Comparison of ENCODE assay signal across 17 cellular contexts in the genomic region with DNA sequence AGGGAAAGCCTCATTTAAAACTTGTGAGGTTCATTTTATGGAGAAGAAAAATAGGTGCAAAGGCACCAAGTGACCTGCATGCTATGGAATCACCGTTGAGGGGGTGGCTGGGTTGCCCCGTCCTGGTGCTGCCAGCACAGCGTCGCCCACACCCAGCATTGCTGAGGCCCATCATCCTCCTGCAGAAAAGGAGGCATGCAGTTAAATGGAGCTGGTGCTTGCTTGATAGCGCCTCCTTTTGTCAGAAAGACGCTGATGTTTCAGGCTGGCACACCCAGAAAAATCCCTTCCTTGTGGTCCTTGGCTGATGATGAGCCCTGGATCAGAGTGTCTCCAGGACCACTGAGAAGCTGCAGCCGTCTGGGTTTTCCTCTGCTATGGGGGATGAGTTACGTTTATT. TPM values are rescaled to one million over a fixed set of nuclear protein-coding genes. Genes with fewer than 3 reads are reported as not detected.
A peak's percentile ranks its signal among the peaks of the same experiment; 100 is the strongest.
DNase-seq lines count a peak whose midpoint lies in the region; ATAC-seq, FAIRE-seq and TF ChIP-seq lines count a peak whose summit lies in the region.
"Had no signal": no experiment of that assay in that cellular context is flagged by ENCODE, and none has a peak within 500 bp of the region (broad histone marks: within the 10 kb centered on the region; RNA-seq: fewer than 3 reads in every experiment).

No MANE protein-coding gene starts in this region.

- peaks cover 17% of the 10 kb centered on the region for H3K36me3 Mint-ChIP-seq in central memory CD8-positive, alpha-beta T cell (ENCODE audit: insufficient read depth)
- peaks cover 30% of the 10 kb centered on the region for H3K36me3 Mint-ChIP-seq in stimulated activated memory B cell treated with anti-CD40 and anti-IgM and Interleukin-4, amounts not matched to agents 10 μg/mL and 1 μg/mL and 100 μg/mL, for 72 hours

- H3K27ac ChIP-seq in HepG2 (ENCODE audit: extremely low read length, insufficient read depth, low read length), result no peak overlapping the region
- no peak overlapping the region for H3K27ac ChIP-seq in right lobe of liver
- H3K27ac ChIP-seq: epithelial cell of prostate had no signal

- 98% methylated on average over 7 of the region's 8 CpGs for WGBS in HepG2 (ENCODE audit: low lambda C conversion rate)
- 86% methylated on average over 2 of the region's 8 CpGs for WGBS in right lobe of liver (ENCODE audit: insufficient coverage, low coverage, low lambda C conversion rate, missing lambda C conversion rate)

- TF ChIP-seq POLR2A in HepG2 (IDR thresholded peaks at IDR 0.05; ENCODE audit: insufficient read depth in 1 of 2, low read depth in 2 of 2, low read length in 2 of 2) (no peak), right lobe of liver (IDR thresholded peaks at IDR 0.05) (no peak)

- no peaks in the 10 kb centered on the region for H3K79me2 ChIP-seq in HepG2 (ENCODE audit: insufficient read depth, low read length)

- TF ChIP-seq RAD21 in HepG2 (CRISPR knock-in tag; IDR thresholded peaks at IDR 0.05), result no peak

- POLR2A ChIA-PET in HepG2 (lab: Yijun Ruan, JAX), result no interaction called here

- H3K9ac ChIP-seq in HepG2 (ENCODE audit: insufficient read depth, low read depth, low read length), result no peak overlapping the region

- H2AFZ ChIP-seq in HepG2 (ENCODE audit: low read length), result no peak overlapping the region

- no peak overlapping the region for H3K4me2 ChIP-seq in HepG2 (ENCODE audit: low read depth, low read length)

- H3K4me3 Mint-ChIP-seq in central memory CD8-positive, alpha-beta T cell, result no peak overlapping the region
- H3K4me3 Mint-ChIP-seq in stimulated activated memory B cell treated with anti-CD40 and anti-IgM and Interleukin-4, amounts not matched to agents 10 μg/mL and 1 μg/mL and 100 μg/mL, for 72 hours, result no peak overlapping the region
- H3K4me3 Mint-ChIP-seq: stimulated activated naive CD8-positive, alpha-beta T cell treated with anti-CD3 and anti-CD28 coated beads, Interleukin-15, Interleukin-2, amounts not matched to agents 100 ng/mL and 50 ng/mL, for 24 hours had no signal

- TF ChIP-seq EP300 in HepG2 (IDR thresholded peaks at IDR 0.05; ENCODE audit: low read depth in 2 of 2, low read length in 2 of 2) (no peak), HepG2 (CRISPR knock-in tag; IDR thresholded peaks at IDR 0.05; ENCODE audit: borderline replicate concordance) (no peak)

- CTCF ChIA-PET in HepG2 (lab: Yijun Ruan, JAX; ENCODE audit: low intra/inter-chr PET ratio, low total read pairs), result no interaction called here

- no peaks in the 10 kb centered on the region for H3K27me3 Mint-ChIP-seq in central memory CD8-positive, alpha-beta T cell
- H3K27me3 Mint-ChIP-seq in stimulated activated memory B cell treated with anti-CD40 and anti-IgM and Interleukin-4, amounts not matched to agents 10 μg/mL and 1 μg/mL and 100 μg/mL, for 72 hours, result no peaks in the 10 kb centered on the region
- H3K27me3 Mint-ChIP-seq: stimulated activated naive CD8-positive, alpha-beta T cell treated with anti-CD3 and anti-CD28 coated beads, Interleukin-15, Interleukin-2, amounts not matched to agents 100 ng/mL and 50 ng/mL, for 24 hours had no signal

- H3K9me3 Mint-ChIP-seq in central memory CD8-positive, alpha-beta T cell, result no peaks in the 10 kb centered on the region
- H3K9me3 Mint-ChIP-seq in stimulated activated memory B cell treated with anti-CD40 and anti-IgM and Interleukin-4, amounts not matched to agents 10 μg/mL and 1 μg/mL and 100 μg/mL, for 72 hours, result no peaks in the 10 kb centered on the region
- H3K9me3 Mint-ChIP-seq: stimulated activated naive CD8-positive, alpha-beta T cell treated with anti-CD3 and anti-CD28 coated beads, Interleukin-15, Interleukin-2, amounts not matched to agents 100 ng/mL and 50 ng/mL, for 24 hours had no signal

- DNase-seq in HepG2 (ENCODE audit: low spot score) (no peak), right lobe of liver (no peak), NAMALWA (ENCODE audit: low spot score) (peak; percentile 11), globus pallidus (ENCODE audit: low spot score) (no peak), NCI-H1417 treated with DMSO at 0.1 percent for 48 hours (lab: John Stamatoyannopoulos, UW) (no peak)
- no peak for DNase-seq in central memory CD8-positive, alpha-beta T cell (ENCODE audit: low spot score in 2 of 2)
- DNase-seq: activated naive CD4-positive, alpha-beta T cell; caudate nucleus; hypothalamus; NCI-H1436; NCI-H446 had no signal

- H3K9me3 ChIP-seq in HepG2 (ENCODE audit: low read length) (no peaks in the 10 kb centered on the region), right lobe of liver (no peaks in the 10 kb centered on the region)

- H3K4me1 Mint-ChIP-seq in central memory CD8-positive, alpha-beta T cell, result peaks cover 20% of the 10 kb centered on the region
- peaks cover 55% of the 10 kb centered on the region for H3K4me1 Mint-ChIP-seq in stimulated activated memory B cell treated with anti-CD40 and anti-IgM and Interleukin-4, amounts not matched to agents 10 μg/mL and 1 μg/mL and 100 μg/mL, for 72 hours

- TF ChIP-seq CTCF in HepG2 (CRISPR knock-in tag; IDR thresholded peaks at IDR 0.05), result 0 out of 2 replicates have a peak, but pooled peaks have one; percentile 22
- no peak for TF ChIP-seq CTCF in right lobe of liver (IDR thresholded peaks at IDR 0.05)

- H3K27me3 ChIP-seq in HepG2 (ENCODE audit: control insufficient read depth in 1 of 2, insufficient read depth in 2 of 2, low read length in 2 of 2), result no peaks in the 10 kb centered on the region
- H3K27me3 ChIP-seq in right lobe of liver, result no peaks in the 10 kb centered on the region

- FAIRE-seq in HepG2 (lab: Jason Lieb, UNC), result no peak

- no peak for ATAC-seq in HepG2
- no peak for ATAC-seq in right lobe of liver
- ATAC-seq in central memory CD8-positive, alpha-beta T cell (replicated peaks; ENCODE audit: extremely low read depth, poor library complexity, severe bottlenecking), result no peak
- no peak for ATAC-seq in stimulated activated memory B cell treated with anti-CD40 and anti-IgM and Interleukin-4, amounts not matched to agents 10 μg/mL and 1 μg/mL and 100 μg/mL, for 72 hours
- ATAC-seq in GM18907 (IDR thresholded peaks at IDR 0.05; ENCODE audit: unreplicated experiment), result no peak

- H3K4me3 ChIP-seq in HepG2 (replicated peaks in 1 of 3; ENCODE audit: insufficient read depth in 1 of 3, low read depth in 2 of 3, low read length in 3 of 3) (no peak overlapping the region), right lobe of liver (no peak overlapping the region)
- H3K4me3 ChIP-seq: lung had no signal

- intact Hi-C loops in HepG2 (cut with micrococcal nuclease; ENCODE audit: unreplicated experiment) (no loop called here), right lobe of liver (cut with DNase I) (no loop called here)

- BruUV-seq in HepG2 (replicated peaks; lab: Mats Ljungman, UMichigan), result no TSS peak

- H3K36me3 ChIP-seq in HepG2 (replicated peaks in 1 of 2; ENCODE audit: control insufficient read depth in 1 of 2, insufficient read depth in 2 of 2, low read length in 2 of 2), result peaks cover 3 to 23% of the 10 kb centered on the region in 2 experiments; a peak in 3 of 5 replicates
- H3K36me3 ChIP-seq in right lobe of liver, result peaks cover 0 to 7% (median 2%) of the 10 kb centered on the region in 4 donors

- no peaks in the 10 kb centered on the region for H4K20me1 ChIP-seq in HepG2 (ENCODE audit: insufficient read depth, low read length)

- in situ Hi-C loops in HepG2 (cut with HindIII; ENCODE audit: extremely low pct_ligation_motif_present, low pct_unique_long_range_greater_than_20kb), result no loop called here

- H3K4me1 ChIP-seq in HepG2 (ENCODE audit: insufficient read depth, low read length) (peaks cover 43% of the 10 kb centered on the region), right lobe of liver (no peaks in the 10 kb centered on the region)

- peak overlapping the region; percentile 38 for H3K27ac Mint-ChIP-seq in central memory CD8-positive, alpha-beta T cell (ENCODE audit: low read depth)
- H3K27ac Mint-ChIP-seq in stimulated activated memory B cell treated with anti-CD40 and anti-IgM and Interleukin-4, amounts not matched to agents 10 μg/mL and 1 μg/mL and 100 μg/mL, for 72 hours, result peak overlapping the region; percentile 31
- H3K27ac Mint-ChIP-seq: stimulated activated naive CD8-positive, alpha-beta T cell treated with anti-CD3 and anti-CD28 coated beads, Interleukin-15, Interleukin-2, amounts not matched to agents 100 ng/mL and 50 ng/mL, for 24 hours had no signal

TF ChIP-seq in HepG2, 621 proteins besides CTCF, POLR2A, EP300 and RAD21:
- TF ChIP-seq STAG1 (CRISPR knock-in tag; IDR thresholded peaks at IDR 0.05), result peak; percentile 20
- TF ChIP-seq ZNF883 (CRISPR knock-in tag; IDR thresholded peaks at IDR 0.05; ENCODE audit: not compliant biosample characterization), result no peak

RNA-seq across cellular contexts. Expression of gene DHRS12, which starts 36.9 kb away (rescaled TPM):
- total RNA-seq in HepG2 (2016; rRNA removed; fragmentation: Illumina TruSeq; extraction: Trizol), result 4.8 and 7.2 TPM in 2 replicates
- total RNA-seq in HepG2 (2016; cell fraction: cytosol; rRNA removed; fragmentation: Illumina TruSeq; extraction: Trizol; ENCODE audit: low read depth), result 8.8 and 10.5 TPM in 2 replicates
- 5.6 and 5.7 TPM in 2 replicates for total RNA-seq in HepG2 (2016; cell fraction: insoluble cytoplasmic fraction; rRNA removed; fragmentation: Illumina TruSeq; extraction: Trizol)
- 9.1 and 14.0 TPM in 2 replicates for total RNA-seq in HepG2 (2016; cell fraction: membrane; rRNA removed; fragmentation: Illumina TruSeq; extraction: Trizol)
- 6.7 TPM in 2 replicates for total RNA-seq in HepG2 (2016; cell fraction: nucleus; rRNA removed; fragmentation: Illumina TruSeq; extraction: Trizol)
- 8.4 and 12.7 TPM in 2 replicates for polyA plus RNA-seq in HepG2 (2011; rRNA removed)
- 7.3 and 8.0 TPM in 2 replicates for polyA plus RNA-seq in HepG2 (2011; cell fraction: cytosol; rRNA removed)
- polyA plus RNA-seq in HepG2 (2011; cell fraction: nucleus; rRNA removed), result 19.6 and 21.8 TPM in 2 replicates
- 10.8 and 12.0 TPM in 2 replicates for polyA plus RNA-seq in HepG2 (2012)
- polyA plus RNA-seq in HepG2 (2016; cell fraction: cytosol; fragmentation: Illumina TruSeq; extraction: Trizol; ENCODE audit: low read depth), result 15.2 and 25.5 TPM in 2 replicates
- 8.8 and 9.3 TPM in 2 replicates for polyA plus RNA-seq in HepG2 (2016; cell fraction: insoluble cytoplasmic fraction; fragmentation: Illumina TruSeq; extraction: Trizol; ENCODE audit: low read depth)
- polyA plus RNA-seq in HepG2 (2016; cell fraction: membrane; fragmentation: Illumina TruSeq; extraction: Trizol; ENCODE audit: low read depth), result 15.3 and 19.6 TPM in 2 replicates
- 14.9 and 17.8 TPM in 2 replicates for polyA plus RNA-seq in HepG2 (2016; cell fraction: nucleus; fragmentation: Illumina TruSeq; extraction: Trizol; ENCODE audit: insufficient read depth, low read depth)
- 0.89 and 5.4 TPM in 2 replicates for polyA minus RNA-seq in HepG2 (2011; rRNA and poly(A)+ RNA removed; ENCODE audit: low replicate concordance)
- polyA minus RNA-seq in HepG2 (2011; cell fraction: cytosol; rRNA and poly(A)+ RNA removed), result 2.5 and 5.0 TPM in 2 replicates
- 12.2 and 18.3 TPM in 2 replicates for polyA minus RNA-seq in HepG2 (2011; cell fraction: nucleus; rRNA and poly(A)+ RNA removed)
- total RNA-seq in right lobe of liver, result 10 to 100 TPM; 10.2 to 17.6 (median 12.4) TPM
- total RNA-seq: Daoy had no signal
